ENCODE assay signal across 1 cellular context in the genomic region with DNA sequence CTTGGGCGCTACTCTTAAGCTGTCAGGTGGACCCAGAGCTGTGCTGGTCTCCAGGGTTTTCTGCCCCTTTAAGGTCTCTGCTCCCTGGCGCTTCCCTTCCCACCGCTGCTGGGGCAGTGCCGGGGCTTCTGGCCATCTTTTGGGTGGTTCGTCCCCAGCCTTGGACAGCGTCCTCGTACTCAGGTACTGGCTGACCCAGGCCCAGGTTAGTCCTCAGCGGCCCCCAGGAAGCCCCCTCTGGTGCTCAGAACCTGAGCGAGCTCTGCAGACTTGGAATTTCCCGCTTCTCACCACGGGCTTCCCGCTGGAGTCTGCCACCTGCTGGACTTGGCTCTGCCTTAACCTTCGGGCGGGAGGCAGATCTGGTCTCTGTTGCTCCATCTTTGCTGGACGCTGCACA.
A peak's percentile ranks its signal among the peaks of the same experiment; 100 is the strongest.
TF ChIP-seq lines count a peak whose summit lies in the region.

No MANE protein-coding gene starts in this region.

TF ChIP-seq in K562, 482 proteins besides CTCF, POLR2A, EP300 and RAD21 (continued from another document):
- TF ChIP-seq, protein P1, sequence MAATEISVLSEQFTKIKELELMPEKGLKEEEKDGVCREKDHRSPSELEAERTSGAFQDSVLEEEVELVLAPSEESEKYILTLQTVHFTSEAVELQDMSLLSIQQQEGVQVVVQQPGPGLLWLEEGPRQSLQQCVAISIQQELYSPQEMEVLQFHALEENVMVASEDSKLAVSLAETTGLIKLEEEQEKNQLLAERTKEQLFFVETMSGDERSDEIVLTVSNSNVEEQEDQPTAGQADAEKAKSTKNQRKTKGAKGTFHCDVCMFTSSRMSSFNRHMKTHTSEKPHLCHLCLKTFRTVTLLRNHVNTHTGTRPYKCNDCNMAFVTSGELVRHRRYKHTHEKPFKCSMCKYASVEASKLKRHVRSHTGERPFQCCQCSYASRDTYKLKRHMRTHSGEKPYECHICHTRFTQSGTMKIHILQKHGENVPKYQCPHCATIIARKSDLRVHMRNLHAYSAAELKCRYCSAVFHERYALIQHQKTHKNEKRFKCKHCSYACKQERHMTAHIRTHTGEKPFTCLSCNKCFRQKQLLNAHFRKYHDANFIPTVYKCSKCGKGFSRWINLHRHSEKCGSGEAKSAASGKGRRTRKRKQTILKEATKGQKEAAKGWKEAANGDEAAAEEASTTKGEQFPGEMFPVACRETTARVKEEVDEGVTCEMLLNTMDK (IDR thresholded peaks at IDR 0.05; ENCODE audit: borderline replicate concordance, insufficient read depth, low read depth, low read length, poor library complexity, severe bottlenecking) = peak; percentile 1
- TF ChIP-seq JUN (IDR thresholded peaks at IDR 0.05; ENCODE audit: borderline replicate concordance, low read depth, low read length) (no peak), JUN (CRISPR knock-in tag; IDR thresholded peaks at IDR 0.05; ENCODE audit: borderline replicate concordance) (no peak)
